In genomic region chr6:138291849-138292181, GRCh38 we compare ENCODE assay signal across 21 cellular contexts.
DNase-seq lines count a peak whose midpoint lies in the region; ATAC-seq and TF ChIP-seq lines count a peak whose summit lies in the region.
"Had no signal": no experiment of that assay in that cellular context is flagged by ENCODE, and none has a peak within 500 bp of the region (broad histone marks: within the 10 kb centered on the region; RNA-seq: fewer than 3 reads in every experiment).

No MANE protein-coding gene starts in this region.

- 79% methylated on average over 17 of the region's 28 CpGs; no CpG with 5 or more reads in 1 of the 2 experiments for WGBS in IMR-90 (ENCODE audit: extremely low coverage in 2 of 2, insufficient read length in 1 of 2), 2 experiments

- POLR2A ChIA-PET in IMR-90 (lab: Charles Lee; ENCODE audit: unreplicated experiment): no interaction called here

- TF ChIP-seq POLR2A in IMR-90 (IDR thresholded peaks at IDR 0.05; ENCODE audit: low read depth, low read length) (no peak), gastrocnemius medialis (IDR thresholded peaks at IDR 0.05) (no peak)

- no peaks in the 10 kb centered on the region for H3K9me3 ChIP-seq in IMR-90 (ENCODE audit: control insufficient read depth, insufficient read depth, low read length)
- no peaks in the 10 kb centered on the region for H3K9me3 ChIP-seq in gastrocnemius medialis
- H3K9me3 ChIP-seq: BE2C had no signal

- DNase-seq in Ammon's horn (ENCODE audit: low spot score) (peak; percentile 35), IMR-90 (no peak), iPS-NIHi11 (ENCODE audit: low spot score) (peak; percentile 26), occipital lobe (lab: John Stamatoyannopoulos, UW) (peak; percentile 36), gastrocnemius medialis (no peak)
- no peak for DNase-seq in activated naive CD4-positive, alpha-beta T cell (lab: John Stamatoyannopoulos, UW)
- DNase-seq: BE2C; CD4-positive, CD25-positive, alpha-beta regulatory T cell; DMS79; GOT3; NCI-H1105; NCI-H146; NCI-H2029; NCI-H2227 treated with DMSO at 0.1 percent for 48 hours; NCI-H510A treated with DMSO at 0.1 percent for 48 hours; NCI-H748 treated with DMSO at 0.1 percent for 48 hours; PC-9; RPMI8226; SHP77 had no signal

- 0 out of 2 replicates have a peak, but pooled peaks cover 4% of the 10 kb centered on the region for H3K9me1 ChIP-seq in IMR-90 (ENCODE audit: insufficient read depth, low read length)

- CTCF ChIA-PET in IMR-90 (lab: Yijun Ruan, JAX): no interaction called here

- no peaks in the 10 kb centered on the region for H4K20me1 ChIP-seq in IMR-90 (ENCODE audit: insufficient read depth, low read length)

- ATAC-seq in IMR-90 (ENCODE audit: low read depth) (no peak), HG02798 (IDR thresholded peaks at IDR 0.05; ENCODE audit: poor library complexity, unreplicated experiment) (no peak), gastrocnemius medialis (no peak)

- no peak for TF ChIP-seq CTCF in IMR-90 (conservative IDR thresholded peaks at IDR 0.05; ENCODE audit: low read depth, low read length)
- no peak for TF ChIP-seq CTCF in gastrocnemius medialis (IDR thresholded peaks at IDR 0.05 in 4 of 5, conservative IDR thresholded peaks at IDR 0.05 in 1 of 5)

- peak overlapping the region; percentile 69 for H2AFZ ChIP-seq in IMR-90 (replicated peaks; ENCODE audit: low read length, poor library complexity)
- H2AFZ ChIP-seq: PC-9 had no signal

- H3K4me1 ChIP-seq in IMR-90 (ENCODE audit: control insufficient read depth, insufficient read depth, low read length): no peaks in the 10 kb centered on the region
- H3K4me1 ChIP-seq in gastrocnemius medialis: no peaks in the 10 kb centered on the region
- H3K4me1 ChIP-seq: BE2C had no signal

- no peak overlapping the region for H2BK5ac ChIP-seq in IMR-90 (ENCODE audit: low read depth, low read length, poor library complexity, severe bottlenecking)

- no peak overlapping the region for H3K4me2 ChIP-seq in IMR-90 (ENCODE audit: low read depth, low read length)
- H3K4me2 ChIP-seq: KMS-11, PC-9 had no signal

- H2AK5ac ChIP-seq in IMR-90 (ENCODE audit: low read depth, low read length): no peak overlapping the region

- in situ Hi-C loops in IMR-90 (cut with MboI; ENCODE audit: low sequenced_read_pairs) (no loop called here), gastrocnemius medialis (cut with MboI; ENCODE audit: low sequenced_read_pairs in 4 of 4) (no loop called here)

- no peak overlapping the region for H4K8ac ChIP-seq in IMR-90 (ENCODE audit: low read depth in 2 of 2, low read length in 2 of 2)

- no peaks in the 10 kb centered on the region for H3K36me3 ChIP-seq in IMR-90 (ENCODE audit: control insufficient read depth, insufficient read depth, low read length)
- H3K36me3 ChIP-seq in gastrocnemius medialis: no peaks in the 10 kb centered on the region
- H3K36me3 ChIP-seq: BE2C had no signal

- no peak overlapping the region for H2AK9ac ChIP-seq in IMR-90 (replicated peaks; ENCODE audit: low read depth, low read length, poor library complexity)

- no peak overlapping the region for H3K27ac ChIP-seq in IMR-90 (ENCODE audit: insufficient read depth, low read length)
- no peak overlapping the region for H3K27ac ChIP-seq in gastrocnemius medialis
- H3K27ac ChIP-seq: KMS-11, PC-9 had no signal

- dilution Hi-C loops in IMR-90 (cut with HindIII; ENCODE audit: low sequenced_read_pairs, unreplicated experiment): no loop called here

- no TSS peak for BruUV-seq in IMR-90 (replicated peaks; lab: Mats Ljungman, UMichigan)

- H2BK15ac ChIP-seq in IMR-90 (ENCODE audit: low read depth, low read length): no peak overlapping the region

- no peaks in the 10 kb centered on the region for H3K79me1 ChIP-seq in IMR-90 (ENCODE audit: low read depth in 1 of 2, low read length in 2 of 2)

- 0 out of 2 replicates have a peak overlapping the region, but pooled peaks have one; percentile 9 for H2BK20ac ChIP-seq in IMR-90 (ENCODE audit: low read depth, low read length)

- no peak overlapping the region for H4K91ac ChIP-seq in IMR-90 (ENCODE audit: insufficient read depth, low read depth, low read length)

- no peak overlapping the region for H4K5ac ChIP-seq in IMR-90 (ENCODE audit: low read depth, low read length)

- TF ChIP-seq RAD21 in IMR-90 (IDR thresholded peaks at IDR 0.05; ENCODE audit: low read length): no peak

- H3K4me3 ChIP-seq in IMR-90 (ENCODE audit: insufficient read depth, low read depth, low read length): no peak overlapping the region
- no peak overlapping the region for H3K4me3 ChIP-seq in gastrocnemius medialis
- H3K4me3 ChIP-seq: PC-9 had no signal

- H3K27me3 ChIP-seq in IMR-90 (ENCODE audit: control insufficient read depth, insufficient read depth, low read length) (peaks cover 7% of the 10 kb centered on the region; the same call in 1 of the 2 replicates), gastrocnemius medialis (no peaks in the 10 kb centered on the region)
- H3K27me3 ChIP-seq: BE2C had no signal

- H3K56ac ChIP-seq in IMR-90 (ENCODE audit: extremely low read depth, insufficient read depth, low read length): no peak overlapping the region

- no peak overlapping the region for H3K14ac ChIP-seq in IMR-90 (replicated peaks; ENCODE audit: low read depth, low read length)

- H3K23ac ChIP-seq in IMR-90 (ENCODE audit: low read depth, low read length): no peak overlapping the region

- intact Hi-C loops in IMR-90 (cut with micrococcal nuclease) (no loop called here), gastrocnemius medialis (cut with DNase I; ENCODE audit: low total_unique reads) (no loop called here)

- H3K18ac ChIP-seq in IMR-90 (ENCODE audit: low read depth, low read length): no peak overlapping the region

- no peak overlapping the region for H2BK120ac ChIP-seq in IMR-90 (ENCODE audit: low read depth, low read length)

- H3K9ac ChIP-seq in IMR-90 (ENCODE audit: low read depth, low read length): no peak overlapping the region
- H3K9ac ChIP-seq: KMS-11 had no signal

- H3K4ac ChIP-seq in IMR-90 (ENCODE audit: low read depth, low read length): no peak overlapping the region

TF ChIP-seq in IMR-90, 13 proteins besides CTCF, POLR2A, EP300 and RAD21:
- TF ChIP-seq ELK1 (IDR thresholded peaks at IDR 0.05; ENCODE audit: borderline replicate concordance, low read depth, low read length) (no peak), BHLHE40 (IDR thresholded peaks at IDR 0.05; ENCODE audit: low read depth, low read length) (no peak), SMC3 (IDR thresholded peaks at IDR 0.05; ENCODE audit: low read depth, low read length) (no peak), RCOR1 (IDR thresholded peaks at IDR 0.05; ENCODE audit: insufficient replicate concordance, low read length) (no peak), USF2 (IDR thresholded peaks at IDR 0.05; ENCODE audit: low read depth, low read length) (no peak), MAFK (IDR thresholded peaks at IDR 0.05; ENCODE audit: low read depth, low read length) (no peak), CHD1 (IDR thresholded peaks at IDR 0.05; ENCODE audit: low read depth, low read length) (no peak), NFE2L2 (IDR thresholded peaks at IDR 0.05; ENCODE audit: low read depth, low read length) (no peak)

Comparison
In these comparisons a context has a peak if more than half of its experiments do, and no peak if none do; other contexts are left out.
1. DNase-seq: peak in Ammon's horn (single experiment), iPS-NIHi11 (single experiment) and occipital lobe (single experiment); none in IMR-90 (single experiment), activated naive CD4-positive, alpha-beta T cell (0 of 4) and gastrocnemius medialis (0 of 2).